Comparison of ENCODE assay signal across 1 cellular context in genomic region chr3:180918542-180918941, GRCh38.
TF ChIP-seq lines count a peak whose summit lies in the region.

No MANE protein-coding gene starts in this region.

TF ChIP-seq in GM12878, 131 proteins besides CTCF, POLR2A, EP300 and RAD21 (continued from another document):
- TF ChIP-seq E2F4 (IDR thresholded peaks at IDR 0.05; ENCODE audit: low read depth, low read length) (no peak), ZNF687 (IDR thresholded peaks at IDR 0.05) (no peak), CHD1 (IDR thresholded peaks at IDR 0.05; ENCODE audit: low read depth, low read length) (no peak), SREBF1 (IDR thresholded peaks at IDR 0.05; ENCODE audit: low read length) (no peak), SP1 (IDR thresholded peaks at IDR 0.05; ENCODE audit: low read depth, low read length) (no peak), KLF5 (IDR thresholded peaks at IDR 0.05; ENCODE audit: partially characterized antibody) (no peak), EGR1 (IDR thresholded peaks at IDR 0.05; ENCODE audit: borderline replicate concordance in 1 of 2, low read depth in 2 of 2, low read length in 2 of 2) (no peak), IRF3 (IDR thresholded peaks at IDR 0.05) (no peak), USF1 (IDR thresholded peaks at IDR 0.05; ENCODE audit: borderline replicate concordance, extremely low read length, insufficient read depth, low read depth, low read length) (no peak), TAF1 (IDR thresholded peaks at IDR 0.05; ENCODE audit: borderline replicate concordance, low read depth, low read length) (no peak), NR2F1 (conservative IDR thresholded peaks at IDR 0.05) (no peak), CBX5 (IDR thresholded peaks at IDR 0.05; ENCODE audit: low read depth) (no peak)
